ENCODE assay signal across 9 cellular contexts in the genomic region with DNA sequence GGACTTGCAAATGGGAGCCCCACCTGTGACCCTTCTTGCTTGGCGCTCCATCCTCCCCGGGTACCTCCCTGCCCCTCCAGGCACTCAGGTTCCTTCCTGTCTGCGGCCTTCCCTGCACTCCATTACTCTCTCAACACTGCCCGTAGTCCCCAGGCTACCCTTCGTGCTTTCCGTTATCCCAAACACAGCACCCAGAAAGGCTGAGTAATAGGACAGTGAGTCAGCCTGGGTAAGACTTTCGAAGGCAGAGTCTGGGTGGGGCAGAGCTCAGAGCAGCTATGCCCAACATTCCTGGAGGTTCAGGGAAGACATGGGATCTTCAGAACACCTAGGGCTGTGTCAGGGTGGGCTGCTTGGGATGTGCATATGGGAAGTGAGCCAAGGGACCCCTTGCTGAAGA. TPM values are rescaled to one million over a fixed set of nuclear protein-coding genes. Genes with fewer than 3 reads are reported as not detected.
A peak's percentile ranks its signal among the peaks of the same experiment; 100 is the strongest.
DNase-seq lines count a peak whose midpoint lies in the region; ATAC-seq and TF ChIP-seq lines count a peak whose summit lies in the region.
"Had no signal": no experiment of that assay in that cellular context is flagged by ENCODE, and none has a peak within 500 bp of the region (broad histone marks: within the 10 kb centered on the region; RNA-seq: fewer than 3 reads in every experiment).

No MANE protein-coding gene starts in this region.

- H3K27ac ChIP-seq in HEK293 (ENCODE audit: extremely low read depth, low read depth, low read length) (no peak overlapping the region), smooth muscle cell (ENCODE audit: low read depth) (peak overlapping the region; percentile 22)
- no peak overlapping the region for H3K27ac ChIP-seq in CD4-positive, alpha-beta memory T cell (ENCODE audit: low read depth, low read length)
- H3K27ac ChIP-seq: esophagus squamous epithelium had no signal

- no peak overlapping the region for H3K9ac ChIP-seq in smooth muscle cell (ENCODE audit: low read depth)

- H3K4me1 ChIP-seq in HEK293 (ENCODE audit: control insufficient read depth, insufficient read depth, low read length) (no peaks in the 10 kb centered on the region), smooth muscle cell (ENCODE audit: low read depth) (no peaks in the 10 kb centered on the region)
- no peaks in the 10 kb centered on the region for H3K4me1 ChIP-seq in CD4-positive, alpha-beta memory T cell (ENCODE audit: insufficient read depth, low read length)

- H3K9me3 Mint-ChIP-seq in activated naive CD4-positive, alpha-beta T cell treated with anti-CD3 and anti-CD28 coated beads, Interleukin-2, amount 50 U/mL, for 72 hours: no peaks in the 10 kb centered on the region
- H3K9me3 Mint-ChIP-seq in CD4-positive, alpha-beta memory T cell: no peaks in the 10 kb centered on the region
- H3K9me3 Mint-ChIP-seq: nephron progenitor cell had no signal

- no peaks in the 10 kb centered on the region for H3F3A ChIP-seq in smooth muscle cell (ENCODE audit: low read depth)

- H3K27ac Mint-ChIP-seq in activated naive CD4-positive, alpha-beta T cell treated with anti-CD3 and anti-CD28 coated beads, Interleukin-2, amount 50 U/mL, for 72 hours: peak overlapping the region in 1 of 2 donors; percentile 82
- peak overlapping the region in 1 of 7 donors; percentile 78 for H3K27ac Mint-ChIP-seq in CD4-positive, alpha-beta memory T cell

- WGBS in smooth muscle cell (ENCODE audit: low lambda C conversion rate): 30% methylated on average over 7 of the region's 7 CpGs

- TF ChIP-seq CTCF in HEK293 (tag by site-specific recombination; IDR thresholded peaks at IDR 0.05) (no peak), smooth muscle cell (IDR thresholded peaks at IDR 0.05; ENCODE audit: borderline replicate concordance, insufficient read depth, poor library complexity, severe bottlenecking) (no peak)

- no peaks in the 10 kb centered on the region for H3K79me2 ChIP-seq in smooth muscle cell (ENCODE audit: low read depth)

- peaks cover 1 to 2% of the 10 kb centered on the region in 2 donors for H3K27me3 Mint-ChIP-seq in CD4-positive, alpha-beta memory T cell

- no peak overlapping the region for H2AFZ ChIP-seq in smooth muscle cell (ENCODE audit: low read depth)

- no peaks in the 10 kb centered on the region for H3K4me1 Mint-ChIP-seq in CD4-positive, alpha-beta memory T cell

- intact Hi-C loops in CD4-positive, alpha-beta memory T cell (cut with micrococcal nuclease): no loop called here

- CTCF ChIA-PET in HEK293 (lab: Yijun Ruan, JAX): interaction anchor here (0.7 kb wide), 2 partner anchors 488 to 994 kb away, joined by 3 read pairs; no protein-coding TSS in a partner anchor
- CTCF ChIA-PET in CD4-positive, alpha-beta memory T cell (lab: Charles Lee; ENCODE audit: partially characterized antibody): interaction anchor here (1.0 kb wide), 1 partner anchor 8 kb away, joined by 3 read pairs; no protein-coding TSS in a partner anchor

- H3K36me3 Mint-ChIP-seq in activated naive CD4-positive, alpha-beta T cell treated with anti-CD3 and anti-CD28 coated beads, Interleukin-2, amount 50 U/mL, for 72 hours: no peaks in the 10 kb centered on the region
- peaks cover 0 to 7% of the 10 kb centered on the region in 2 donors for H3K36me3 Mint-ChIP-seq in CD4-positive, alpha-beta memory T cell

- peak; percentile 34 for DNase-seq in fibroblast of the conjunctiva (ENCODE audit: low read depth)
- no peak for DNase-seq in smooth muscle cell (lab: John Stamatoyannopoulos, UW; ENCODE audit: unreplicated experiment)
- DNase-seq in activated naive CD4-positive, alpha-beta T cell treated with anti-CD3 and anti-CD28 coated beads, Interleukin-2, amount 50 U/mL, for 72 hours (ENCODE audit: low spot score in 2 of 2): no peak
- DNase-seq in ureter (ENCODE audit: low spot score): no peak
- no peak for DNase-seq in CD4-positive, alpha-beta memory T cell
- DNase-seq: esophagus squamous epithelium, nephron progenitor cell had no signal

- no peaks in the 10 kb centered on the region for H3K9me3 ChIP-seq in HEK293 (ENCODE audit: control insufficient read depth, insufficient read depth, low read depth, low read length)
- no peaks in the 10 kb centered on the region for H3K9me3 ChIP-seq in smooth muscle cell (replicated peaks; ENCODE audit: low read depth)
- H3K9me3 ChIP-seq in CD4-positive, alpha-beta memory T cell (ENCODE audit: control insufficient read depth in 1 of 2, low read length in 2 of 2): no peaks in the 10 kb centered on the region
- H3K9me3 ChIP-seq: esophagus squamous epithelium had no signal

- H3K4me3 ChIP-seq in HEK293 (ENCODE audit: low read depth, low read length): no peak overlapping the region
- H3K4me3 ChIP-seq in smooth muscle cell: no peak overlapping the region
- H3K4me3 ChIP-seq in CD4-positive, alpha-beta memory T cell (ENCODE audit: low read length in 2 of 2): no peak overlapping the region
- H3K4me3 ChIP-seq: esophagus squamous epithelium had no signal

- H3K36me3 ChIP-seq in HEK293 (ENCODE audit: control insufficient read depth in 2 of 2, insufficient read depth in 1 of 2, low read length in 2 of 2) (no peaks in the 10 kb centered on the region), smooth muscle cell (ENCODE audit: low read depth) (no peaks in the 10 kb centered on the region)
- H3K36me3 ChIP-seq in CD4-positive, alpha-beta memory T cell (ENCODE audit: insufficient read depth, low read length): no peaks in the 10 kb centered on the region
- H3K36me3 ChIP-seq: esophagus squamous epithelium had no signal

- peak; percentile 95 for ATAC-seq in SK-N-SH treated with all-trans-retinoic acid at 6 μM for 48 hours
- ATAC-seq in activated naive CD4-positive, alpha-beta T cell treated with anti-CD3 and anti-CD28 coated beads, Interleukin-2, amount 50 U/mL, for 72 hours: no peak

- H3K4me3 Mint-ChIP-seq in CD4-positive, alpha-beta memory T cell: no peak overlapping the region
- H3K4me3 Mint-ChIP-seq: nephron progenitor cell had no signal

- POLR2A ChIA-PET in HEK293 (lab: Yijun Ruan, JAX): interaction anchor here (0.8 kb wide), 1 partner anchor 31 kb away, joined by 3 read pairs; no protein-coding TSS in a partner anchor
- POLR2A ChIA-PET in CD4-positive, alpha-beta memory T cell (lab: Charles Lee; ENCODE audit: partially characterized antibody): no interaction called here

- no peaks in the 10 kb centered on the region for H3K27me3 ChIP-seq in smooth muscle cell (ENCODE audit: low read depth)
- no peaks in the 10 kb centered on the region for H3K27me3 ChIP-seq in CD4-positive, alpha-beta memory T cell (ENCODE audit: insufficient read depth, low read length)

- H3K4me2 ChIP-seq in smooth muscle cell: peak overlapping the region; percentile 5

- no peaks in the 10 kb centered on the region for H4K20me1 ChIP-seq in smooth muscle cell (ENCODE audit: low read depth)

TF ChIP-seq in HEK293, 187 proteins besides CTCF, POLR2A, EP300 and RAD21:
- TF ChIP-seq ZNF660 (tag by site-specific recombination; IDR thresholded peaks at IDR 0.05): no peak
- 0 out of 2 replicates have a peak, but pooled peaks have one; percentile 26 for TF ChIP-seq ZBTB17 (tag by site-specific recombination; IDR thresholded peaks at IDR 0.05)
- no peak for TF ChIP-seq PRDM1 (tag by site-specific recombination; IDR thresholded peaks at IDR 0.05)
- peak; percentile 75 for TF ChIP-seq ZNF600 (tag by site-specific recombination; IDR thresholded peaks at IDR 0.05)
- no peak for TF ChIP-seq ZNF157 (tag by site-specific recombination; IDR thresholded peaks at IDR 0.05)
- TF ChIP-seq ZNF37A (tag by site-specific recombination; IDR thresholded peaks at IDR 0.05): no peak
- no peak for TF ChIP-seq ZNF776 (tag by site-specific recombination; IDR thresholded peaks at IDR 0.05; ENCODE audit: borderline replicate concordance)
- no peak for TF ChIP-seq ZNF155 (tag by site-specific recombination; IDR thresholded peaks at IDR 0.05)
- TF ChIP-seq ZNF121 (tag by site-specific recombination; IDR thresholded peaks at IDR 0.05): no peak
- TF ChIP-seq SP7 (tag by site-specific recombination; IDR thresholded peaks at IDR 0.05): 0 out of 2 replicates have a peak, but pooled peaks have one; percentile 21
- TF ChIP-seq ZNF112 (tag by site-specific recombination; IDR thresholded peaks at IDR 0.05): no peak

TF ChIP-seq in SK-N-SH treated with all-trans-retinoic acid at 6 μM for 48 hours, 23 proteins besides CTCF, POLR2A, EP300 and RAD21:
- TF ChIP-seq ESRRG (CRISPR knock-in tag; IDR thresholded peaks at IDR 0.05) (no peak), PPARA (CRISPR knock-in tag; IDR thresholded peaks at IDR 0.05; ENCODE audit: borderline replicate concordance) (no peak), ZFP30 (CRISPR knock-in tag; IDR thresholded peaks at IDR 0.05) (no peak), ZNF70 (CRISPR knock-in tag; IDR thresholded peaks at IDR 0.05) (no peak), ISL1 (CRISPR knock-in tag; IDR thresholded peaks at IDR 0.05) (no peak), SNAI2 (CRISPR knock-in tag; IDR thresholded peaks at IDR 0.05) (no peak), TOX (CRISPR knock-in tag; IDR thresholded peaks at IDR 0.05; ENCODE audit: borderline replicate concordance) (no peak)

RNA-seq across cellular contexts. Expression of a gene that starts 16.7 kb away (rescaled TPM):
- total RNA-seq in smooth muscle cell (0.31 and 1.8 TPM in 2 replicates), ureter (33.6 TPM)
- 1.7 and 5.2 TPM in 2 replicates for polyA plus RNA-seq in smooth muscle cell
- 1 to 10 TPM in 1 of 2 donors, under 1 TPM in 1; 0.46 to 1.4 TPM for total RNA-seq in activated naive CD4-positive, alpha-beta T cell treated with anti-CD3 and anti-CD28 coated beads, Interleukin-2, amount 50 U/mL, for 72 hours
- 10 to 100 TPM; 11.7 to 13.6 TPM for total RNA-seq in CD4-positive, alpha-beta memory T cell
- polyA plus RNA-seq in CD4-positive, alpha-beta memory T cell: 10 to 100 TPM; 15.0 to 16.5 TPM

RNA-seq across cellular contexts. Expression of a gene that starts 31.8 kb away (rescaled TPM):
- total RNA-seq in smooth muscle cell (32.8 and 40.4 TPM in 2 replicates), ureter (34.3 TPM)
- 40.9 and 49.2 TPM in 2 replicates for polyA plus RNA-seq in smooth muscle cell
- total RNA-seq in activated naive CD4-positive, alpha-beta T cell treated with anti-CD3 and anti-CD28 coated beads, Interleukin-2, amount 50 U/mL, for 72 hours: 10 to 100 TPM; 31.0 to 38.6 TPM
- total RNA-seq in CD4-positive, alpha-beta memory T cell: 10 to 100 TPM; 22.7 to 22.8 TPM
- 10 to 100 TPM; 22.1 to 22.7 TPM for polyA plus RNA-seq in CD4-positive, alpha-beta memory T cell

RNA-seq across cellular contexts. Expression of a gene that starts 31.9 kb away (rescaled TPM):
- total RNA-seq in smooth muscle cell (342 and 349 TPM in 2 replicates), ureter (485 TPM)
- 586 and 612 TPM in 2 replicates for polyA plus RNA-seq in smooth muscle cell
- 100 to 1,000 TPM; 397 to 558 TPM for total RNA-seq in activated naive CD4-positive, alpha-beta T cell treated with anti-CD3 and anti-CD28 coated beads, Interleukin-2, amount 50 U/mL, for 72 hours
- total RNA-seq in CD4-positive, alpha-beta memory T cell: 100 to 1,000 TPM; 490 to 521 TPM
- 1,000 to 10,000 TPM in 1 of 2 donors, 100 to 1,000 TPM in 1; 904 to 1,127 TPM for polyA plus RNA-seq in CD4-positive, alpha-beta memory T cell
